In genomic region chr12:93784339-93785086, GRCh38 we compare ENCODE assay signal across 8 cellular contexts.
DNase-seq lines count a peak whose midpoint lies in the region; ATAC-seq and TF ChIP-seq lines count a peak whose summit lies in the region.

No MANE protein-coding gene starts in this region.

- CTCF ChIA-PET in activated CD8-positive, alpha-beta memory T cell treated with anti-CD3 and anti-CD28 coated beads, Interleukin-2, amount 10 ng/mL, durations not matched to agents 7 days and 5 days (lab: Charles Lee): interaction anchor here (0.7 to 2.4 kb wide), 3 partner anchors 17 to 317 kb away, joined by 3 to 10 read pairs (median 3); partner anchors contain the start of gene CRADD
- CTCF ChIA-PET in WTC11 (lab: Charles Lee): interaction anchor here (0.9 to 1.1 kb wide), 3 partner anchors 18 to 214 kb away, joined by 3 to 4 read pairs (median 3); no protein-coding TSS in a partner anchor

- H3K27me3 Mint-ChIP-seq in activated CD8-positive, alpha-beta memory T cell treated with anti-CD3 and anti-CD28 coated beads, Interleukin-2, amount 10 ng/mL, durations not matched to agents 7 days and 5 days: no peaks in the 10 kb centered on the region
- H3K27me3 Mint-ChIP-seq in WTC11 (ENCODE audit: low read depth) (no peaks in the 10 kb centered on the region), nephron progenitor cell (ENCODE audit: low read depth, poor library complexity) (no peaks in the 10 kb centered on the region)

- H3K9me3 Mint-ChIP-seq in activated CD8-positive, alpha-beta memory T cell treated with anti-CD3 and anti-CD28 coated beads, Interleukin-2, amount 10 ng/mL, durations not matched to agents 7 days and 5 days (ENCODE audit: low read depth): peaks cover 2% of the 10 kb centered on the region
- H3K9me3 Mint-ChIP-seq in WTC11 (peaks cover 15% of the 10 kb centered on the region), nephron progenitor cell (peaks cover 7% of the 10 kb centered on the region)

- peak; percentile 28 for ATAC-seq in activated CD8-positive, alpha-beta memory T cell treated with anti-CD3 and anti-CD28 coated beads, Interleukin-2, amount 10 ng/mL, durations not matched to agents 7 days and 5 days
- ATAC-seq in WTC11 (no peak), HG02981 (IDR thresholded peaks at IDR 0.05; ENCODE audit: unreplicated experiment) (no peak), GM19023 (IDR thresholded peaks at IDR 0.05; ENCODE audit: unreplicated experiment) (no peak)

- POLR2A ChIA-PET in WTC11 (lab: Charles Lee): no interaction called here

- H3K4me1 Mint-ChIP-seq in activated CD8-positive, alpha-beta memory T cell treated with anti-CD3 and anti-CD28 coated beads, Interleukin-2, amount 10 ng/mL, durations not matched to agents 7 days and 5 days: peaks cover 28% of the 10 kb centered on the region
- H3K4me1 Mint-ChIP-seq in WTC11: peaks cover 24% of the 10 kb centered on the region
- peaks cover 41% of the 10 kb centered on the region for H3K4me1 Mint-ChIP-seq in nephron progenitor cell

- DNase-seq in activated CD8-positive, alpha-beta memory T cell treated with anti-CD3 and anti-CD28 coated beads, Interleukin-2, amount 10 ng/mL, durations not matched to agents 7 days and 5 days: peak; percentile 55
- no peak for DNase-seq in activated CD8-positive, alpha-beta memory T cell treated with anti-CD3 and anti-CD28 coated beads, Interleukin-2, amount 50 U/mL, for 4 hours
- DNase-seq in WTC11 (ENCODE audit: low spot score): no peak
- DNase-seq in epithelial cell of prostate (ENCODE audit: low read depth, low spot score): no peak
- DNase-seq in nephron progenitor cell: no peak
- no peak for DNase-seq in NCI-H2081 treated with DMSO at 0.1 percent for 48 hours (lab: John Stamatoyannopoulos, UW)

- H3K27ac ChIP-seq in epithelial cell of prostate: peak overlapping the region; percentile 97

- H3K4me3 Mint-ChIP-seq in activated CD8-positive, alpha-beta memory T cell treated with anti-CD3 and anti-CD28 coated beads, Interleukin-2, amount 10 ng/mL, durations not matched to agents 7 days and 5 days: no peak overlapping the region
- H3K4me3 Mint-ChIP-seq in WTC11 (no peak overlapping the region), nephron progenitor cell (no peak overlapping the region)

- peaks cover 12% of the 10 kb centered on the region for H3K36me3 Mint-ChIP-seq in activated CD8-positive, alpha-beta memory T cell treated with anti-CD3 and anti-CD28 coated beads, Interleukin-2, amount 10 ng/mL, durations not matched to agents 7 days and 5 days
- H3K36me3 Mint-ChIP-seq in WTC11: peaks cover 3% of the 10 kb centered on the region
- no peaks in the 10 kb centered on the region for H3K36me3 Mint-ChIP-seq in nephron progenitor cell (ENCODE audit: low read depth)

- peak overlapping the region; percentile 59 for H3K27ac Mint-ChIP-seq in activated CD8-positive, alpha-beta memory T cell treated with anti-CD3 and anti-CD28 coated beads, Interleukin-2, amount 10 ng/mL, durations not matched to agents 7 days and 5 days
- H3K27ac Mint-ChIP-seq in WTC11 (peak overlapping the region; percentile 58; the same call in 1 of the 2 replicates), nephron progenitor cell (peak overlapping the region; percentile 33)

- TF ChIP-seq CTCF in WTC11 (IDR thresholded peaks at IDR 0.05): no peak
- TF ChIP-seq CTCF in nephron progenitor cell (IDR thresholded peaks at IDR 0.05): no peak

TF ChIP-seq in WTC11, 78 proteins besides CTCF, POLR2A, EP300 and RAD21:
- TF ChIP-seq NR3C1 (CRISPR knock-in tag; conservative IDR thresholded peaks at IDR 0.05; ENCODE audit: low read depth): no peak
- no peak for TF ChIP-seq PREB (CRISPR knock-in tag; IDR thresholded peaks at IDR 0.05; ENCODE audit: borderline replicate concordance)
- TF ChIP-seq ZMAT4 (CRISPR knock-in tag; IDR thresholded peaks at IDR 0.05): no peak
- no peak for TF ChIP-seq ZSCAN18 (CRISPR knock-in tag; IDR thresholded peaks at IDR 0.05)
- no peak for TF ChIP-seq GRHL2 (CRISPR knock-in tag; IDR thresholded peaks at IDR 0.05; ENCODE audit: insufficient replicate concordance, severe bottlenecking)
- no peak for TF ChIP-seq TP53 (CRISPR knock-in tag; IDR thresholded peaks at IDR 0.05)
